Comparison of ENCODE assay signal across 24 cellular contexts in genomic region chr1:11793819-11794218, GRCh38. TPM values are rescaled to one million over a fixed set of nuclear protein-coding genes. Genes with fewer than 3 reads are reported as not detected.
"Had no signal": no experiment of that assay in that cellular context is flagged by ENCODE, and none has a peak within 500 bp of the region (broad histone marks: within the 10 kb centered on the region; RNA-seq: fewer than 3 reads in every experiment).

No MANE protein-coding gene starts in this region.

- H3K4me3 Mint-ChIP-seq: naive thymus-derived CD8-positive, alpha-beta T cell; type B pancreatic cell had no signal

- DNase-seq: activated CD4-positive, alpha-beta T cell treated with anti-CD3 and anti-CD28 coated beads, Interleukin-2, amount 50 U/mL, for 4 hours; activated gamma-delta T cell; dermis blood vessel endothelial cell; effector memory CD4-positive, alpha-beta T cell; esophagus squamous epithelium; hypothalamus; mesendoderm; naive thymus-derived CD8-positive, alpha-beta T cell; stimulated activated CD4-positive, alpha-beta T cell treated with anti-CD3 and anti-CD28 coated beads, Interleukin-12 subunit alpha, Interleukin-12 subunit beta, amount 100 ng/mL, for 4 hours; stimulated activated CD4-positive, alpha-beta T cell treated with anti-CD3 and anti-CD28 coated beads, Interleukin-2, amount 100 ng/mL, for 24 hours; stimulated activated naive CD8-positive, alpha-beta T cell treated with anti-CD3 and anti-CD28 coated beads, Interleukin-15, Interleukin-2, amounts not matched to agents 100 U/mL and 50 U/mL, for 24 hours; SW 1271; T-helper 2 cell; WERI-Rb-1 had no signal

- ATAC-seq: activated naive CD4-positive, alpha-beta T cell treated with anti-CD3 and anti-CD28 coated beads, Interleukin-2, amount 50 U/mL, for 72 hours; left lung; naive thymus-derived CD8-positive, alpha-beta T cell; stimulated activated naive CD8-positive, alpha-beta T cell treated with anti-CD3 and anti-CD28 coated beads, Interleukin-15, Interleukin-2, amounts not matched to agents 100 U/mL and 50 U/mL, for 24 hours had no signal

- H3K27me3 Mint-ChIP-seq: naive thymus-derived CD8-positive, alpha-beta T cell; type B pancreatic cell had no signal

- H3K27me3 ChIP-seq: adrenal gland, esophagus squamous epithelium, left lung, ovary had no signal

- H3K4me3 ChIP-seq: adrenal gland, esophagus squamous epithelium, left lung, ovary had no signal

- H3K36me3 Mint-ChIP-seq: activated naive CD4-positive, alpha-beta T cell treated with anti-CD3 and anti-CD28 coated beads, Interleukin-2, amount 50 U/mL, for 72 hours had no signal

- H3K9me3 Mint-ChIP-seq: activated naive CD4-positive, alpha-beta T cell treated with anti-CD3 and anti-CD28 coated beads, Interleukin-2, amount 50 U/mL, for 72 hours; naive thymus-derived CD8-positive, alpha-beta T cell; type B pancreatic cell had no signal

- H3K27ac ChIP-seq: left lung, WERI-Rb-1 had no signal

- H3K9me3 ChIP-seq: adrenal gland, esophagus squamous epithelium, left lung, ovary had no signal

- H3K36me3 ChIP-seq: ovary had no signal

RNA-seq across cellular contexts. Expression of gene C1orf167, which starts 31.8 kb away (rescaled TPM):
- total RNA-seq: activated CD8-positive, alpha-beta memory T cell treated with anti-CD3 and anti-CD28 coated beads for 36 hours; activated naive CD4-positive, alpha-beta T cell treated with anti-CD3 and anti-CD28 coated beads, Interleukin-2, amount 50 U/mL, for 72 hours; bronchial epithelial cell; chondrocyte; dermis blood vessel endothelial cell; endothelial cell of umbilical vein; naive thymus-derived CD8-positive, alpha-beta T cell had no signal
- polyA plus RNA-seq: endothelial cell of umbilical vein; keratinocyte; naive thymus-derived CD8-positive, alpha-beta T cell had no signal

RNA-seq across cellular contexts. Expression of gene NPPA, which starts 53.8 kb away (rescaled TPM):
- total RNA-seq: activated CD8-positive, alpha-beta memory T cell treated with anti-CD3 and anti-CD28 coated beads for 36 hours; activated naive CD4-positive, alpha-beta T cell treated with anti-CD3 and anti-CD28 coated beads, Interleukin-2, amount 50 U/mL, for 72 hours; adrenal gland; bronchial epithelial cell; chondrocyte; dermis blood vessel endothelial cell; endothelial cell of umbilical vein; esophagus squamous epithelium; naive thymus-derived CD8-positive, alpha-beta T cell had no signal
- polyA plus RNA-seq: endothelial cell of umbilical vein; keratinocyte; naive thymus-derived CD8-positive, alpha-beta T cell had no signal
